ENCODE assay signal across 28 cellular contexts in the genomic region with DNA sequence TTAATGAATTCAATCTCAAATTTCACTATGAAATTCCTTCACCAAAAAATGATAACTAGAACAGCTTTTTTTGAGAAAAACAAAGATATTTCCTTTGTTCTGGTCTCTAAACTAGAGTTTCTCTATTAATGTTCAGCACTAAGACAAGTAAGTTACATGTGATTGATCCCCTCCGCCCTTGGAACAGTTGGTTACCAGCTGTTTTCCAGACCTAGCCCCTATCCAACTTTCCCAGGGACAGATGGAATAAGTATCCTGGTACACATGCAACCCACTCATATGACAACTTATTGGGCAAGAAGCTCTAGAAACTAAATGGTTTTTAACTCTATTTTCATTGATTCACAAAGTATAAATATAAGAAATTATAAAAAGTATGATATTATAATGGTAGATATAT.
"Had no signal": no experiment of that assay in that cellular context is flagged by ENCODE, and none has a peak within 500 bp of the region (broad histone marks: within the 10 kb centered on the region; RNA-seq: fewer than 3 reads in every experiment).

No MANE protein-coding gene starts in this region.

- H3K4me1 ChIP-seq: esophagus squamous epithelium, heart left ventricle had no signal

- H3K27me3 ChIP-seq: esophagus squamous epithelium, heart left ventricle had no signal

- H3K9me3 ChIP-seq: esophagus squamous epithelium, heart left ventricle had no signal

- H3K27ac ChIP-seq: epithelial cell of prostate, esophagus squamous epithelium, heart left ventricle, WERI-Rb-1 had no signal

- H3K36me3 ChIP-seq: WERI-Rb-1 had no signal

- ATAC-seq: activated CD4-positive, CD25-positive, alpha-beta regulatory T cell treated with anti-CD3 and anti-CD28 coated beads, Interleukin-2, amount 50 U/mL, for 24 hours; activated CD8-positive, alpha-beta T cell treated with anti-CD3 and anti-CD28 coated beads for 36 hours; activated T-cell treated with anti-CD3 and anti-CD28 coated beads, Interleukin-2, amount 50 U/mL, for 4 hours; activated T-helper 17 cell treated with anti-CD3 and anti-CD28 coated beads, Interleukin-2, amount 50 U/mL, for 72 hours; heart left ventricle; T-helper 17 cell had no signal

- H3K4me3 ChIP-seq: esophagus squamous epithelium, heart left ventricle had no signal

- DNase-seq: activated B cell treated with CpG ODN at 0.5 μM for 24 hours; activated CD4-positive, alpha-beta T cell treated with anti-CD3 and anti-CD28 coated beads for 48 hours; activated CD4-positive, alpha-beta T cell treated with anti-CD3 and anti-CD28 coated beads, Interleukin-2, amount 50 U/mL, for 1 hour; activated CD4-positive, alpha-beta T cell treated with anti-CD3 and anti-CD28 coated beads, Interleukin-2, amount 50 U/mL, for 48 hours; activated CD8-positive, alpha-beta memory T cell treated with anti-CD3 and anti-CD28 coated beads for 24 hours; activated CD8-positive, alpha-beta T cell treated with anti-CD3 and anti-CD28 coated beads for 36 hours; activated effector memory CD4-positive, alpha-beta T cell treated with Interleukin-2 at 50 U/mL for 16 hours; activated gamma-delta T cell treated with Interleukin-2 at 50 U/mL for 16 hours; activated naive CD4-positive, alpha-beta T cell treated with anti-CD3 and anti-CD28 coated beads, Interleukin-2, amount 50 U/mL, for 16 hours; activated naive CD4-positive, alpha-beta T cell treated with Interleukin-2 at 50 U/mL for 16 hours; activated T-cell treated with anti-CD3 and anti-CD28 coated beads, Interleukin-2, amount 50 U/mL, for 4 hours; amniotic stem cell; anterior cingulate cortex; caudate nucleus; cortex of kidney; dermis blood vessel endothelial cell; effector CD4-positive, alpha-beta T cell; esophagus squamous epithelium; foreskin fibroblast; glutamatergic neuron; heart left ventricle; T-helper 1 cell; T-helper 17 cell; T1000; WERI-Rb-1 had no signal
